ENCODE assay signal across 8 cellular contexts in the genomic region with DNA sequence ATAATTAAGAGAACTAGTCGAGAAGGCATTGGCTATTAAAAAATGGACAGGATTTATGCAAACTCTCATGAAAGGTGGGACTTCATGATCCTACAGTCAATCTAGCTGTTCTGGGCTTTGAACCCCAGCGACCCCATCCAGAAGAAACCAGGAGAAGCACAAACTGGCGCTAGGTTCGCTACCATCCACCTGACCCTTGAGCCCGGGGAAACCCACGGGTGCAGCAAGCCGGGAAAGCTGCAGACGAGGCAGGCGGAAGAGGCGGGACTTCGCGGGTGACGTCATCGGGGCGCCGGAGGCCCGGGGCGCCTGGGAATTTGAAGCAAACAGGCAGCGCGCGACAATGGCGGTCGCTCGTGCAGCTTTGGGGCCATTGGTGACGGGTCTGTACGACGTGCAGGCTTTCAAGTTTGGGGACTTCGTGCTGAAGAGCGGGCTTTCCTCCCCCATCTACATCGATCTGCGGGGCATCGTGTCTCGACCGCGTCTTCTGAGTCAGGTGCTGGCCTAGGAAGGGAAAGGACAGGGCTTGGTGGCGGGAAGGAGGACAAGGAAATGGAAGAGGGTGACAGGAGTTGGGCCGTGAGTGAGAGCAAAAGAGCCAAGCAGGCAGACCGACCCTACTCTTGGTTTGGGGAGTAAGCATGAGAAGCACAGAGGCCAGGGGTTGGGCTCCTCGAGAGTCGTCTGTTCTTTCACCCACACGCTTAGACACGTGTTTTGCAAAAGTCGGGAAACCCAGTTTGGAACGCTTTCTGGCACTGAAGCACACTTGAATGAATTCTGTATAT. TPM values are rescaled to one million over a fixed set of nuclear protein-coding genes. Genes with fewer than 3 reads are reported as not detected.
A peak's percentile ranks its signal among the peaks of the same experiment; 100 is the strongest.
DNase-seq lines count a peak whose midpoint lies in the region; ATAC-seq and TF ChIP-seq lines count a peak whose summit lies in the region.

Gene UMPS, plus strand, starts transcription at position 324 of the 791 bp plus-strand sequence. Its CDS starts 20 bp downstream, at position 344.

- no peaks in the 10 kb centered on the region for H3K9me3 ChIP-seq in transverse colon

- peaks cover 7 to 30% (median 13%) of the 10 kb centered on the region in 4 donors for H3K4me1 ChIP-seq in transverse colon

- 1 to 3% methylated on average over 8 to 44 of the region's 44 CpGs for WGBS in transverse colon (ENCODE audit: low coverage in 1 of 2), 2 donors

- in situ Hi-C loops in transverse colon (cut with MboI; ENCODE audit: low pct_ligation_motif_present in 1 of 4, low pct_unique_long_range_greater_than_20kb in 1 of 4, low sequenced_read_pairs in 3 of 4) = no loop called here

- peaks cover 19% of the 10 kb centered on the region for H3K27me3 ChIP-seq in transverse colon

- H3K4me3 ChIP-seq in transverse colon = peak within 1 kb of the TSS; percentile 67 to 91 (median 78)

- H3K36me3 ChIP-seq in transverse colon = no peaks in the 10 kb centered on the region

- no peak for TF ChIP-seq EP300 in transverse colon (IDR thresholded peaks at IDR 0.05; ENCODE audit: low read depth)

- TF ChIP-seq POLR2A in GM10847 (IDR thresholded peaks at IDR 0.05; ENCODE audit: extremely low read depth, insufficient read length) = peak; percentile 84
- TF ChIP-seq POLR2A in transverse colon (IDR thresholded peaks at IDR 0.05) = peak; percentile 82

- no peak for TF ChIP-seq CTCF in transverse colon (IDR thresholded peaks at IDR 0.05)

- H3K27ac ChIP-seq in transverse colon = peak within 1 kb of the TSS; percentile 71 to 86 (median 79)

- ATAC-seq in HG02642 (IDR thresholded peaks at IDR 0.05; ENCODE audit: poor library complexity, unreplicated experiment) = peak; percentile 99

- intact Hi-C loops in cardiac septum (cut with DNase I) (no loop called here), transverse colon (cut with DNase I; ENCODE audit: low total_unique reads) (no loop called here)

- peak; percentile 90 for DNase-seq in NCI-H128 (lab: John Stamatoyannopoulos, UW; ENCODE audit: unreplicated experiment)
- peak; percentile 39 to 80 for DNase-seq in SW 1271 (lab: John Stamatoyannopoulos, UW)
- peak; percentile 83 for DNase-seq in activated naive CD8-positive, alpha-beta T cell treated with anti-CD3 and anti-CD28 coated beads, Interleukin-2, amount 50 U/mL, for 16 hours (ENCODE audit: low read depth, low spot score)
- DNase-seq in cardiac septum (ENCODE audit: low spot score) = peak; percentile 95
- peak; percentile 79 for DNase-seq in pons (ENCODE audit: low spot score)
- peak; percentile 95 for DNase-seq in transverse colon

RNA-seq across cellular contexts. Expression of gene UMPS, which starts in this region (rescaled TPM):
- total RNA-seq in cardiac septum (13.5 TPM), transverse colon (10 to 100 TPM; 10.3 to 47.5 (median 19.6) TPM)

Comparison
In these comparisons a context has a peak if more than half of its experiments do, and no peak if none do; other contexts are left out.
1. Peak in every context shown above with its lines: DNase-seq, ATAC-seq, H3K4me3 ChIP-seq and H3K27ac ChIP-seq.